In genomic region chr7:70698219-70698832, GRCh38 we compare ENCODE assay signal across 8 cellular contexts.
DNase-seq lines count a peak whose midpoint lies in the region; ATAC-seq lines count a peak whose summit lies in the region.

No MANE protein-coding gene starts in this region.

- DNase-seq in DMS 273 treated with DMSO at 0.1 percent for 48 hours (lab: John Stamatoyannopoulos, UW) (peak; percentile 64), HPDE6-E6E7 (ENCODE audit: extremely low spot score) (peak; percentile 49), NCI-H82 treated with DMSO at 0.1 percent for 48 hours (lab: John Stamatoyannopoulos, UW; ENCODE audit: unreplicated experiment) (peak; percentile 34), dermis blood vessel endothelial cell (peak; percentile 65), mucosa of gallbladder (ENCODE audit: low spot score) (peak; percentile 48), activated T-cell treated with anti-CD3 and anti-CD28 coated beads for 4 hours (no peak)

- ATAC-seq in HG02571 (IDR thresholded peaks at IDR 0.05; ENCODE audit: unreplicated experiment) = no peak
- ATAC-seq in activated CD4-positive, CD25-positive, alpha-beta regulatory T cell treated with anti-CD3 and anti-CD28 coated beads, Interleukin-2, amount 50 U/mL, for 24 hours = no peak
